Comparison of ENCODE assay signal across 26 cellular contexts in the genomic region with DNA sequence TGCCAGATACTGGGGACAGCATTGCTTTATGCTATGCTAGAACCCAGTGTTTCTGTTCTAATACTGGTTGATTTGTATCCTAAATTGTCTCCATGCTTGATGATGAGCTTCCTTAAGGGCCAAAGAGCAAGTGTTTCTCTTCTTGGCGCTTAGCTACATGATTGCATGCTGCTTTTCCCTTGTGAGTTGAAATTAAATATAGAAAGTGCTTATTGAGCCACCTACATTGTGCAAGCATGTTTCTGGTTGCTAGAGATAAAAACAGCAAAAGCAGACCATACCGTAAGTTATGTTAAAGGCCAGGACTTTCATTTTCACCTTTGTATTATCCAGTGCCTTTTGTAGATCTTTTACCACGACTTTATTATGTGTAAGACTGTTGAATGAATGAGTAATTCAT. TPM values are rescaled to one million over a fixed set of nuclear protein-coding genes. Genes with fewer than 3 reads are reported as not detected.
A peak's percentile ranks its signal among the peaks of the same experiment; 100 is the strongest.
DNase-seq lines count a peak whose midpoint lies in the region; ATAC-seq, FAIRE-seq and TF ChIP-seq lines count a peak whose summit lies in the region.
"Had no signal": no experiment of that assay in that cellular context is flagged by ENCODE, and none has a peak within 500 bp of the region (broad histone marks: within the 10 kb centered on the region; RNA-seq: fewer than 3 reads in every experiment).

No MANE protein-coding gene starts in this region.

- WGBS in K562 (ENCODE audit: insufficient coverage, low coverage, missing lambda C conversion rate) = 63% methylated on average over 3 of the region's 3 CpGs

- H3K4me1 ChIP-seq in K562 (replicated peaks in 1 of 2; ENCODE audit: control insufficient read depth in 2 of 2, insufficient read depth in 2 of 2, low read length in 2 of 2) = no peaks in the 10 kb centered on the region
- H3K4me1 ChIP-seq in osteoblast (ENCODE audit: insufficient read depth, low read length) = peaks cover 8% of the 10 kb centered on the region
- H3K4me1 ChIP-seq: BE2C, esophagus squamous epithelium had no signal

- no peak overlapping the region for H2AFZ ChIP-seq in K562 (ENCODE audit: low read depth, low read length)
- H2AFZ ChIP-seq in osteoblast (ENCODE audit: low read length) = no peak overlapping the region

- TF ChIP-seq CTCF in NB4 (IDR thresholded peaks at IDR 0.05; ENCODE audit: low read depth, low read length) (no peak), K562 (IDR thresholded peaks at IDR 0.05 in 2 of 3, conservative IDR thresholded peaks at IDR 0.05 in 1 of 3; ENCODE audit: insufficient read depth in 2 of 3, low read depth in 1 of 3, low read length in 3 of 3) (no peak), osteoblast (IDR thresholded peaks at IDR 0.05; ENCODE audit: extremely low read depth, low read depth, low read length) (no peak), CD14-positive monocyte (IDR thresholded peaks at IDR 0.05) (no peak)

- H3K27ac ChIP-seq in K562 (ENCODE audit: extremely low read depth, low read depth, low read length) (no peak overlapping the region), osteoblast (ENCODE audit: low read depth, low read length) (no peak overlapping the region)
- H3K27ac ChIP-seq: esophagus squamous epithelium, RWPE1, WERI-Rb-1 had no signal

- intact Hi-C loops in K562 (cut with micrococcal nuclease) (no loop called here), CD14-positive monocyte (cut with micrococcal nuclease) (no loop called here)

- FAIRE-seq in K562 (lab: Jason Lieb, UNC) = no peak
- FAIRE-seq: bronchial epithelial cell, kidney had no signal

- H3K4me2 ChIP-seq in K562 (ENCODE audit: insufficient read depth, low read length) (no peak overlapping the region), osteoblast (ENCODE audit: insufficient read depth, low read length) (peak overlapping the region; percentile 6)

- peaks cover 21% of the 10 kb centered on the region for H3K36me3 Mint-ChIP-seq in IgD-negative memory B cell
- H3K36me3 Mint-ChIP-seq in CD14-positive monocyte = peaks cover 82 to 97% of the 10 kb centered on the region in 2 donors

- CTCF ChIA-PET in K562 (lab: Yijun Ruan, JAX; ENCODE audit: low intra/inter-chr PET ratio) = no interaction called here

- H3K4me3 Mint-ChIP-seq in IgD-negative memory B cell = no peak overlapping the region
- H3K4me3 Mint-ChIP-seq in CD14-positive monocyte = no peak overlapping the region
- H3K4me3 Mint-ChIP-seq: activated CD4-positive, alpha-beta memory T cell treated with anti-CD3 and anti-CD28 coated beads for 36 hours; activated naive CD8-positive, alpha-beta T cell treated with anti-CD3 and anti-CD28 coated beads, Interleukin-2, amount 50 U/mL, for 24 hours; activated T-cell treated with anti-CD3 and anti-CD28 coated beads, Interleukin-2, amount 50 U/mL, for 72 hours; natural killer cell had no signal

- DNase-seq in NB4 (ENCODE audit: low read depth) (peak; percentile 82), K562 (ENCODE audit: extremely low read depth in 1 of 4, low spot score in 3 of 4) (no peak), osteoblast (ENCODE audit: insufficient read length, low spot score, missing footprints) (peak; percentile 47), CD14-positive monocyte (ENCODE audit: low spot score) (no peak)
- DNase-seq: activated CD4-positive, alpha-beta memory T cell treated with anti-CD3 and anti-CD28 coated beads for 36 hours; activated naive CD8-positive, alpha-beta T cell treated with anti-CD3 and anti-CD28 coated beads, Interleukin-2, amount 50 U/mL, for 24 hours; activated T-cell treated with anti-CD3 and anti-CD28 coated beads, Interleukin-2, amount 50 U/mL, for 72 hours; BE2C; Calu3; esophagus squamous epithelium; hippocampal formation; KG1; kidney; natural killer cell; NCI-H1417; NCI-H82; posterior cingulate gyrus; stimulated activated CD4-positive, alpha-beta T cell treated with anti-CD3 and anti-CD28 coated beads, Interleukin-2, amount 100 ng/mL, for 48 hours; T-helper 1 cell; WERI-Rb-1 had no signal

- H3K36me3 ChIP-seq in K562 (ENCODE audit: control insufficient read depth, insufficient read depth, low read length) (peaks cover 90% of the 10 kb centered on the region), osteoblast (ENCODE audit: insufficient read depth, low read length) (peaks cover 61% of the 10 kb centered on the region)

- H4K20me1 ChIP-seq in K562 (replicated peaks; ENCODE audit: control insufficient read depth, insufficient read depth, low read length) (no peaks in the 10 kb centered on the region), osteoblast (ENCODE audit: insufficient read depth, low read length) (no peaks in the 10 kb centered on the region)

- TF ChIP-seq POLR2A in NB4 (IDR thresholded peaks at IDR 0.05; ENCODE audit: extremely low read depth, insufficient read length) = no peak
- no peak for TF ChIP-seq POLR2A in K562 (conservative IDR thresholded peaks at IDR 0.05)

- H3K4me1 Mint-ChIP-seq in IgD-negative memory B cell = peaks cover 16 to 21% (median 20%) of the 10 kb centered on the region in 3 donors
- peaks cover 8% of the 10 kb centered on the region for H3K4me1 Mint-ChIP-seq in CD14-positive monocyte
- H3K4me1 Mint-ChIP-seq: natural killer cell had no signal

- H3K9me3 ChIP-seq in K562 (replicated peaks; ENCODE audit: control insufficient read depth, insufficient read depth, low read depth, low read length) (no peaks in the 10 kb centered on the region), osteoblast (ENCODE audit: low read depth, low read length) (no peaks in the 10 kb centered on the region)
- H3K9me3 ChIP-seq: BE2C, esophagus squamous epithelium had no signal

- H3K27ac Mint-ChIP-seq in IgD-negative memory B cell (peak overlapping the region in 2 of 3 donors; percentile 10 to 34), CD14-positive monocyte (peak overlapping the region in 1 of 7 donors; percentile 46)
- H3K27ac Mint-ChIP-seq: activated CD4-positive, alpha-beta memory T cell treated with anti-CD3 and anti-CD28 coated beads for 36 hours; activated naive CD8-positive, alpha-beta T cell treated with anti-CD3 and anti-CD28 coated beads, Interleukin-2, amount 50 U/mL, for 24 hours; activated T-cell treated with anti-CD3 and anti-CD28 coated beads, Interleukin-2, amount 50 U/mL, for 72 hours; natural killer cell had no signal

- no peak overlapping the region for H3K4me3 ChIP-seq in NB4 (ENCODE audit: low read depth, low read length)
- H3K4me3 ChIP-seq in K562 = no peak overlapping the region
- no peak overlapping the region for H3K4me3 ChIP-seq in osteoblast (ENCODE audit: insufficient read depth, low read length)
- H3K4me3 ChIP-seq: esophagus squamous epithelium had no signal

- BruUV-seq in K562 (replicated peaks; lab: Mats Ljungman, UMichigan) = no TSS peak

- H3K27me3 Mint-ChIP-seq in IgD-negative memory B cell (no peaks in the 10 kb centered on the region), CD14-positive monocyte (ENCODE audit: low read depth in 3 of 3) (no peaks in the 10 kb centered on the region)
- H3K27me3 Mint-ChIP-seq: activated CD4-positive, alpha-beta memory T cell treated with anti-CD3 and anti-CD28 coated beads for 36 hours; activated naive CD8-positive, alpha-beta T cell treated with anti-CD3 and anti-CD28 coated beads, Interleukin-2, amount 50 U/mL, for 24 hours had no signal

- in situ Hi-C loops in K562 (cut with MboI) = no loop called here

- no peak for TF ChIP-seq RAD21 in K562 (CRISPR knock-in tag; conservative IDR thresholded peaks at IDR 0.05 in 1 of 2, IDR thresholded peaks at IDR 0.05 in 1 of 2)

- no peaks in the 10 kb centered on the region for H3K9me3 Mint-ChIP-seq in IgD-negative memory B cell
- H3K9me3 Mint-ChIP-seq in CD14-positive monocyte = no peaks in the 10 kb centered on the region
- H3K9me3 Mint-ChIP-seq: activated CD4-positive, alpha-beta memory T cell treated with anti-CD3 and anti-CD28 coated beads for 36 hours; activated naive CD8-positive, alpha-beta T cell treated with anti-CD3 and anti-CD28 coated beads, Interleukin-2, amount 50 U/mL, for 24 hours; activated T-cell treated with anti-CD3 and anti-CD28 coated beads, Interleukin-2, amount 50 U/mL, for 72 hours; natural killer cell had no signal

- no peak for TF ChIP-seq EP300 in K562 (IDR thresholded peaks at IDR 0.05; ENCODE audit: low read length)

- H3K9ac ChIP-seq in K562 (ENCODE audit: insufficient read depth in 1 of 2, low read depth in 2 of 2, low read length in 2 of 2) = no peak overlapping the region

- H3K9me1 ChIP-seq in K562 (ENCODE audit: control insufficient read depth, insufficient read depth, low read length) = no peaks in the 10 kb centered on the region

- POLR2A ChIA-PET in K562 (lab: Yijun Ruan, JAX) = interaction anchor here (0.8 kb wide), 1 partner anchor 8 kb away, joined by 3 read pairs; no protein-coding TSS in a partner anchor

- no peak for ATAC-seq in K562
- ATAC-seq in HG03521 (IDR thresholded peaks at IDR 0.05; ENCODE audit: unreplicated experiment) = no peak
- ATAC-seq in GM21390 (IDR thresholded peaks at IDR 0.05; ENCODE audit: unreplicated experiment) = no peak
- ATAC-seq: activated naive CD8-positive, alpha-beta T cell treated with anti-CD3 and anti-CD28 coated beads, Interleukin-2, amount 50 U/mL, for 24 hours; activated T-cell treated with anti-CD3 and anti-CD28 coated beads, Interleukin-2, amount 50 U/mL, for 72 hours; HCT116; natural killer cell had no signal

- no peaks in the 10 kb centered on the region for H3K79me2 ChIP-seq in K562 (ENCODE audit: control insufficient read depth, insufficient read depth, low read length)
- no peaks in the 10 kb centered on the region for H3K79me2 ChIP-seq in osteoblast (ENCODE audit: insufficient read depth, low read length)

- no peaks in the 10 kb centered on the region for H3K27me3 ChIP-seq in K562 (ENCODE audit: control insufficient read depth in 2 of 2, insufficient read depth in 2 of 2, low read length in 2 of 2)
- no peaks in the 10 kb centered on the region for H3K27me3 ChIP-seq in osteoblast (ENCODE audit: insufficient read depth, low read length)
- H3K27me3 ChIP-seq: BE2C, esophagus squamous epithelium had no signal

RNA-seq across cellular contexts. Expression of gene CCNB2, which starts 42.0 kb away (rescaled TPM):
- polyA plus RNA-seq in IgD-negative memory B cell (0.79 TPM), K562 (2011; rRNA removed) (148 and 169 TPM in 2 replicates), K562 (2014; fragmentation: Illumina TruSeq; extraction: Trizol) (133 and 145 TPM in 2 replicates), K562 (2014; fragmentation: Nextera tagmentation; extraction: Ambion mirVana) (100 to 1,000 TPM; 258 to 266 TPM), K562 (2014; rRNA removed) (99.5 and 110 TPM in 2 replicates), CD14-positive monocyte (under 1 TPM; 0.13 to 0.31 TPM)
- 70.6 and 88.7 TPM in 2 replicates for total RNA-seq in K562 (2011; cell fraction: chromatin; rRNA removed; ENCODE audit: low replicate concordance)
- total RNA-seq in K562 (2011; cell fraction: nucleolus; rRNA removed) = 54.0 and 54.7 TPM in 2 replicates
- 69.7 and 79.8 TPM in 2 replicates for total RNA-seq in K562 (2011; cell fraction: nucleoplasm; rRNA removed)
- total RNA-seq in K562 (2014; rRNA removed) (84.8 TPM in 2 replicates), K562 (2014; rRNA removed; fragmentation: Illumina TruSeq; extraction: Trizol) (108 and 125 TPM in 2 replicates), K562 (2015; rRNA removed; fragmentation: Illumina TruSeq; extraction: Trizol) (115 and 124 TPM in 2 replicates), K562 (2021) (90.4 and 97.2 TPM in 2 replicates), osteoblast (6.5 and 8.0 TPM in 2 replicates)
- 66.9 and 121 TPM in 2 replicates for polyA plus RNA-seq in K562 (2011; cell fraction: cytosol; rRNA removed)
- polyA plus RNA-seq in K562 (2011; cell fraction: nucleus; rRNA removed) = 56.9 and 97.4 TPM in 2 replicates
- polyA plus RNA-seq in K562 (2012) = 101 and 105 TPM in 2 replicates
- 136 and 139 TPM in 2 replicates for polyA minus RNA-seq in K562 (2011; rRNA and poly(A)+ RNA removed)
- 65.6 and 66.9 TPM in 2 replicates for polyA minus RNA-seq in K562 (2011; cell fraction: cytosol; rRNA and poly(A)+ RNA removed)
- polyA minus RNA-seq in K562 (2011; cell fraction: nucleus; rRNA and poly(A)+ RNA removed) = 37.4 and 62.0 TPM in 2 replicates

Comparison
In these comparisons a context has a peak if more than half of its experiments do, and no peak if none do; other contexts are left out.
1. DNase-seq: peak in NB4 (single experiment) and osteoblast (single experiment); none in K562 (0 of 4) and CD14-positive monocyte (single experiment).
2. RNA of gene CCNB2, which starts 42.0 kb away (polyA plus RNA-seq): 56.9 to 266 TPM in K562; 0.79 TPM in IgD-negative memory B cell (single experiment) and 0.13 to 0.31 TPM in CD14-positive monocyte; every median in the first group is over 10 times any median in the second.